In genomic region chr16:10942352-10943297, GRCh38 we compare ENCODE assay signal across 8 cellular contexts. TPM values are rescaled to one million over a fixed set of nuclear protein-coding genes. Genes with fewer than 3 reads are reported as not detected.
DNase-seq lines count a peak whose midpoint lies in the region; ATAC-seq and TF ChIP-seq lines count a peak whose summit lies in the region.

TSS of gene DEXI (minus strand) at chr16:10942468. CDS start at chr16:10942005, 463 bp downstream.

- CTCF ChIA-PET in A673 (lab: Charles Lee) = interaction anchor here (0.6 kb wide), 1 partner anchor 313 kb away, joined by 3 read pairs; the partner anchor contains the start of gene SOCS1
- CTCF ChIA-PET in mammary epithelial cell (lab: Charles Lee; ENCODE audit: low non-redundant PET) = interaction anchor here (0.6 kb wide), 1 partner anchor 339 kb away, joined by 3 read pairs; no protein-coding TSS in a partner anchor

- peak within 1 kb of the TSS; percentile 89 to 93 (median 89) for H3K4me3 Mint-ChIP-seq in immature natural killer cell

- H3K4me1 ChIP-seq in A673 (ENCODE audit: insufficient read depth, low read length, poor library complexity, severe bottlenecking) = peaks cover 20% of the 10 kb centered on the region
- peaks cover 63% of the 10 kb centered on the region for H3K4me1 ChIP-seq in mammary epithelial cell (ENCODE audit: insufficient read depth, low read length)
- H3K4me1 ChIP-seq in spleen = peaks cover 55 to 92% (median 86%) of the 10 kb centered on the region in 6 donors

- H2AFZ ChIP-seq in mammary epithelial cell (ENCODE audit: low read depth, low read length) = peak within 1 kb of the TSS; percentile 98

- H3K79me2 ChIP-seq in mammary epithelial cell (ENCODE audit: insufficient read depth, low read length) = peaks cover 78% of the 10 kb centered on the region

- H3K9me3 ChIP-seq in A673 (ENCODE audit: low read depth, low read length, poor library complexity, severe bottlenecking) (no peaks in the 10 kb centered on the region), mammary epithelial cell (replicated peaks; ENCODE audit: insufficient read depth, low read length) (no peaks in the 10 kb centered on the region), spleen (no peaks in the 10 kb centered on the region)

- H3K4me2 ChIP-seq in mammary epithelial cell (ENCODE audit: insufficient read depth, low read depth, low read length) = peak within 1 kb of the TSS; percentile 93

- no peak for TF ChIP-seq CTCF in A673 (conservative IDR thresholded peaks at IDR 0.05; ENCODE audit: low read depth, low read length)
- no peak for TF ChIP-seq CTCF in WI38 (IDR thresholded peaks at IDR 0.05; ENCODE audit: low read depth, low read length)
- TF ChIP-seq CTCF in mammary epithelial cell (conservative IDR thresholded peaks at IDR 0.05 in 1 of 2, IDR thresholded peaks at IDR 0.05 in 1 of 2; ENCODE audit: extremely low read depth in 1 of 2, insufficient read depth in 1 of 2, low read depth in 1 of 2, low read length in 2 of 2) = no peak
- TF ChIP-seq CTCF in spleen (IDR thresholded peaks at IDR 0.05 in 8 of 11, conservative IDR thresholded peaks at IDR 0.05 in 3 of 11) = peak in 8 of 11 experiments; percentile 14 to 67 (median 56)

- in situ Hi-C loops in mammary epithelial cell (cut with MboI; ENCODE audit: low sequenced_read_pairs in 2 of 2) = no loop called here

- H3K4me3 ChIP-seq in A673 (ENCODE audit: low read depth, low read length, poor library complexity, severe bottlenecking) (peak within 1 kb of the TSS; percentile 72), WI38 (ENCODE audit: low read depth, low read length) (peak within 1 kb of the TSS; percentile 82), mammary epithelial cell (replicated peaks in 1 of 3; ENCODE audit: insufficient read depth in 1 of 3, low read depth in 2 of 3, low read length in 3 of 3) (peak within 1 kb of the TSS; percentile 51 to 83 (median 78)), spleen (peak within 1 kb of the TSS; percentile 65 to 93 (median 82))

- ATAC-seq in GM18858 (IDR thresholded peaks at IDR 0.05; ENCODE audit: unreplicated experiment) (peak; percentile 45), HG03095 (IDR thresholded peaks at IDR 0.05; ENCODE audit: unreplicated experiment) (peak; percentile 41)

- H3K36me3 ChIP-seq in A673 (ENCODE audit: insufficient read depth, low read length, poor library complexity, severe bottlenecking) (no peaks in the 10 kb centered on the region), mammary epithelial cell (ENCODE audit: insufficient read depth, low read length) (no peaks in the 10 kb centered on the region), spleen (no peaks in the 10 kb centered on the region)

- intact Hi-C loops in A673 (cut with micrococcal nuclease; ENCODE audit: unreplicated experiment) (no loop called here), mammary epithelial cell (cut with micrococcal nuclease) (loop anchor here (1.0 kb wide), 1 partner anchor 363 kb away; no protein-coding TSS in a partner anchor), spleen (cut with DNase I; ENCODE audit: low total_unique reads) (no loop called here)

- no TSS peak for BruUV-seq in A673 (replicated peaks; lab: Mats Ljungman, UMichigan)
- no TSS peak for BruUV-seq in mammary epithelial cell (replicated peaks; lab: Mats Ljungman, UMichigan)

- peak in 1 of 3 donors; percentile 27 for TF ChIP-seq POLR2A in spleen (IDR thresholded peaks at IDR 0.05)

- dilution Hi-C loops in mammary epithelial cell (cut with HindIII; ENCODE audit: low sequenced_read_pairs) = loop anchor here (5.0 kb wide), 1 partner anchor 290 kb away; no protein-coding TSS in a partner anchor

- WGBS in mammary epithelial cell (ENCODE audit: low coverage, missing lambda C conversion rate) = 20% methylated on average over 31 of the region's 60 CpGs
- 12 to 13% (median 13%) methylated on average over 54 to 60 of the region's 60 CpGs for WGBS in spleen, 5 donors

- H3K9ac ChIP-seq in mammary epithelial cell (ENCODE audit: insufficient read depth, low read length) = peak within 1 kb of the TSS; percentile 62

- DNase-seq in A673 (ENCODE audit: low spot score) = peak; percentile 95
- peak; percentile 96 for DNase-seq in NCI-H2196 (lab: John Stamatoyannopoulos, UW; ENCODE audit: unreplicated experiment)
- DNase-seq in mammary epithelial cell = peak; percentile 86
- peak; percentile 94 to 95 (median 94) for DNase-seq in immature natural killer cell
- peak; percentile 97 for DNase-seq in spleen

- H3K27me3 Mint-ChIP-seq in immature natural killer cell (ENCODE audit: low read depth in 3 of 3) = peaks cover 2 to 11% (median 5%) of the 10 kb centered on the region in 3 donors

- H3K27me3 ChIP-seq in A673 (replicated peaks; ENCODE audit: insufficient read depth, low read depth, low read length, poor library complexity) = no peaks in the 10 kb centered on the region
- H3K27me3 ChIP-seq in mammary epithelial cell (ENCODE audit: insufficient read depth, low read length) = no peaks in the 10 kb centered on the region
- H3K27me3 ChIP-seq in spleen (replicated peaks in 1 of 7) = no peaks in the 10 kb centered on the region

- no peaks in the 10 kb centered on the region for H3K9me3 Mint-ChIP-seq in immature natural killer cell

- H3K4me1 Mint-ChIP-seq in immature natural killer cell = peaks cover 80% of the 10 kb centered on the region in 2 donors

- peak within 1 kb of the TSS; percentile 60 to 84 (median 78) for H3K27ac Mint-ChIP-seq in immature natural killer cell

- H4K20me1 ChIP-seq in mammary epithelial cell (ENCODE audit: insufficient read depth, low read length) = peaks cover 2% of the 10 kb centered on the region

- no peaks in the 10 kb centered on the region for H3K36me3 Mint-ChIP-seq in immature natural killer cell

- peak within 1 kb of the TSS; percentile 60 for H3K27ac ChIP-seq in A673 (ENCODE audit: low read depth, low read length, poor library complexity, severe bottlenecking)
- H3K27ac ChIP-seq in mammary epithelial cell (ENCODE audit: insufficient read depth, low read depth, low read length) = peak within 1 kb of the TSS; percentile 49
- peak within 1 kb of the TSS; percentile 71 to 92 (median 86) for H3K27ac ChIP-seq in spleen

- POLR2A ChIA-PET in A673 (lab: Charles Lee; ENCODE audit: low non-redundant PET) = interaction anchor here (0.5 to 0.6 kb wide), 2 partner anchors 447 to 494 kb away, joined by 5 to 31 read pairs; no protein-coding TSS in a partner anchor

RNA-seq across cellular contexts. Expression of gene DEXI, which starts in this region (rescaled TPM):
- 30.7 and 31.6 TPM in 2 replicates for total RNA-seq in A673 (2021)
- 10 to 100 TPM; 34.4 to 42.5 TPM for total RNA-seq in mammary epithelial cell
- 49.3 TPM for polyA plus RNA-seq in mammary epithelial cell
- 21.1 TPM for polyA minus RNA-seq in mammary epithelial cell
- 10 to 100 TPM; 35.2 to 49.8 (median 45.9) TPM for polyA plus RNA-seq in immature natural killer cell
- 10 to 100 TPM; 25.4 to 81.5 (median 36.8) TPM for total RNA-seq in spleen
- polyA plus RNA-seq in spleen = 10 to 100 TPM; 14.9 to 29.0 (median 21.5) TPM

Comparison
In these comparisons a context has a peak if more than half of its experiments do, and no peak if none do; other contexts are left out.
1. Peak in every context shown above with its lines: DNase-seq, ATAC-seq, H3K4me3 ChIP-seq and H3K27ac ChIP-seq.
2. CTCF ChIP-seq: peak in spleen (8 of 11); none in A673 (single experiment), WI38 (single experiment) and mammary epithelial cell (0 of 2).